Comparison of ENCODE assay signal across 24 cellular contexts in genomic region chr4:40685300-40685699, GRCh38. TPM values are rescaled to one million over a fixed set of nuclear protein-coding genes. Genes with fewer than 3 reads are reported as not detected.
DNase-seq lines count a peak whose midpoint lies in the region; FAIRE-seq and TF ChIP-seq lines count a peak whose summit lies in the region.
"Had no signal": no experiment of that assay in that cellular context is flagged by ENCODE, and none has a peak within 500 bp of the region (broad histone marks: within the 10 kb centered on the region; RNA-seq: fewer than 3 reads in every experiment).

No MANE protein-coding gene starts in this region.

- H3K14ac ChIP-seq in trophoblast cell (ENCODE audit: low read length), result no peak overlapping the region

- no peak overlapping the region for H3K4me3 ChIP-seq in SJCRH30
- no peak overlapping the region for H3K4me3 ChIP-seq in epithelial cell of esophagus (ENCODE audit: low read length)
- no peak overlapping the region for H3K4me3 ChIP-seq in trophoblast cell (ENCODE audit: low read depth, low read length)
- H3K4me3 ChIP-seq: esophagus muscularis mucosa, K562, right lobe of liver, transverse colon had no signal

- no peak overlapping the region for H3K4ac ChIP-seq in trophoblast cell (ENCODE audit: low read depth, low read length)

- FAIRE-seq in H54 (lab: Jason Lieb, UNC), result peak; percentile 53
- FAIRE-seq: G401.6, K562 had no signal

- no peak overlapping the region for H3K4me3 Mint-ChIP-seq in T-helper 2 cell treated with Interferon-gamma antibody and Interleukin-4, amounts not matched to agents 5 μg/mL and 100 μg/mL, for 36 hours
- H3K4me3 Mint-ChIP-seq: activated naive CD8-positive, alpha-beta T cell treated with anti-CD3 and anti-CD28 coated beads for 36 hours; CD4-positive, alpha-beta memory T cell; dendritic cell treated with granulocyte-macrophage colony-stimulating factor and Interleukin-4, amounts not matched to agents 40 ng/mL and 50 ng/mL, for 4 days; nephron progenitor cell; T-helper 1 cell treated with Interleukin-12 subunit alpha and Interleukin-12 subunit beta and Interleukin-4 antibody, amounts not matched to agents 30 μg/mL and 1 μg/mL, for 36 hours had no signal

- no peak for TF ChIP-seq CTCF in epithelial cell of esophagus (IDR thresholded peaks at IDR 0.05; ENCODE audit: insufficient read depth, low read depth, low read length, missing control alignments)

- H4K8ac ChIP-seq in trophoblast cell (ENCODE audit: low read depth, low read length), result no peak overlapping the region

- no peak overlapping the region for H2BK120ac ChIP-seq in trophoblast cell (ENCODE audit: insufficient read depth, low read length, poor library complexity)

- no peaks in the 10 kb centered on the region for H3K27me3 ChIP-seq in SJCRH30
- no peaks in the 10 kb centered on the region for H3K27me3 ChIP-seq in trophoblast cell (ENCODE audit: insufficient read depth, low read length)
- H3K27me3 ChIP-seq: esophagus muscularis mucosa, right lobe of liver, transverse colon had no signal

- H3K27me3 Mint-ChIP-seq in T-helper 2 cell treated with Interferon-gamma antibody and Interleukin-4, amounts not matched to agents 5 μg/mL and 100 μg/mL, for 36 hours (ENCODE audit: low read depth), result no peaks in the 10 kb centered on the region
- H3K27me3 Mint-ChIP-seq: activated naive CD8-positive, alpha-beta T cell treated with anti-CD3 and anti-CD28 coated beads for 36 hours; CD4-positive, alpha-beta memory T cell; dendritic cell treated with granulocyte-macrophage colony-stimulating factor and Interleukin-4, amounts not matched to agents 40 ng/mL and 50 ng/mL, for 4 days had no signal

- H3K36me3 Mint-ChIP-seq in T-helper 2 cell treated with Interferon-gamma antibody and Interleukin-4, amounts not matched to agents 5 μg/mL and 100 μg/mL, for 36 hours (ENCODE audit: low read depth), result peaks cover 2% of the 10 kb centered on the region
- H3K36me3 Mint-ChIP-seq: activated naive CD8-positive, alpha-beta T cell treated with anti-CD3 and anti-CD28 coated beads for 36 hours; CD4-positive, alpha-beta memory T cell had no signal

- H3K9me3 ChIP-seq in SJCRH30 (replicated peaks), result no peaks in the 10 kb centered on the region
- no peaks in the 10 kb centered on the region for H3K9me3 ChIP-seq in trophoblast cell (ENCODE audit: insufficient read depth, low read depth, low read length)
- H3K9me3 ChIP-seq: esophagus muscularis mucosa, right lobe of liver, transverse colon had no signal

- H3K27ac Mint-ChIP-seq in T-helper 2 cell treated with Interferon-gamma antibody and Interleukin-4, amounts not matched to agents 5 μg/mL and 100 μg/mL, for 36 hours, result no peak overlapping the region
- H3K27ac Mint-ChIP-seq: activated naive CD8-positive, alpha-beta T cell treated with anti-CD3 and anti-CD28 coated beads for 36 hours; CD4-positive, alpha-beta memory T cell; nephron progenitor cell; T-helper 1 cell treated with Interleukin-12 subunit alpha and Interleukin-12 subunit beta and Interleukin-4 antibody, amounts not matched to agents 30 μg/mL and 1 μg/mL, for 36 hours had no signal

- DNase-seq in H54 (ENCODE audit: insufficient read length, low spot score) (no peak), SJCRH30 (peak; percentile 40 to 56), epithelial cell of esophagus (ENCODE audit: low read depth) (peak; percentile 51), trophoblast cell (peak; percentile 70 to 80), mucosa of gallbladder (ENCODE audit: low spot score) (no peak), NCI-H2171 treated with DMSO at 0.1 percent for 48 hours (lab: John Stamatoyannopoulos, UW) (no peak)
- DNase-seq in activated CD4-positive, CD25-positive, alpha-beta regulatory T cell treated with anti-CD3 and anti-CD28 coated beads, Interleukin-2, amount 50 U/mL, for 72 hours, result no peak
- DNase-seq in T-helper 2 cell treated with Interferon-gamma antibody and Interleukin-4, amounts not matched to agents 5 μg/mL and 100 μg/mL, for 36 hours (ENCODE audit: low spot score), result no peak
- DNase-seq: activated CD4-positive, alpha-beta T cell treated with anti-CD3 and anti-CD28 coated beads for 4 hours; activated naive CD8-positive, alpha-beta T cell treated with anti-CD3 and anti-CD28 coated beads for 36 hours; activated T-cell treated with anti-CD3 and anti-CD28 coated beads, Interleukin-2, amount 50 U/mL, for 1 hour; CD4-positive, alpha-beta memory T cell; NCI-H1436; NCI-H524 treated with DMSO at 0.1 percent for 48 hours; nephron progenitor cell; right lobe of liver; stimulated activated CD4-positive, alpha-beta T cell treated with anti-CD3 and anti-CD28 coated beads, Interleukin-2, amount 100 ng/mL, for 48 hours; transverse colon had no signal

- H3K4me2 ChIP-seq in trophoblast cell (ENCODE audit: low read length), result no peak overlapping the region

- H3K4me1 ChIP-seq in SJCRH30 (peaks cover 12% of the 10 kb centered on the region), trophoblast cell (ENCODE audit: control insufficient read depth in 1 of 2, insufficient read depth in 2 of 2, low read length in 2 of 2) (peaks cover 0 to 8% of the 10 kb centered on the region in 2 experiments)
- H3K4me1 ChIP-seq: esophagus muscularis mucosa, transverse colon had no signal

- no peaks in the 10 kb centered on the region for H3K9me3 Mint-ChIP-seq in T-helper 2 cell treated with Interferon-gamma antibody and Interleukin-4, amounts not matched to agents 5 μg/mL and 100 μg/mL, for 36 hours
- H3K9me3 Mint-ChIP-seq: CD4-positive, alpha-beta memory T cell; dendritic cell treated with granulocyte-macrophage colony-stimulating factor and Interleukin-4, amounts not matched to agents 40 ng/mL and 50 ng/mL, for 4 days; nephron progenitor cell; T-helper 1 cell treated with Interleukin-12 subunit alpha and Interleukin-12 subunit beta and Interleukin-4 antibody, amounts not matched to agents 30 μg/mL and 1 μg/mL, for 36 hours had no signal

- H2AK5ac ChIP-seq in trophoblast cell (ENCODE audit: low read length), result no peak overlapping the region

- H3K27ac ChIP-seq in SJCRH30 (no peak overlapping the region), trophoblast cell (ENCODE audit: low read depth, low read length) (no peak overlapping the region)
- H3K27ac ChIP-seq: esophagus muscularis mucosa, right lobe of liver, transverse colon had no signal

- no peak overlapping the region for H3K9ac ChIP-seq in trophoblast cell (ENCODE audit: low read length)

- H3K18ac ChIP-seq in trophoblast cell (ENCODE audit: low read length), result no peak overlapping the region

- no peak for TF ChIP-seq POLR2A in H54 (IDR thresholded peaks at IDR 0.05; ENCODE audit: low read depth, low read length)

- H3K23ac ChIP-seq in trophoblast cell (ENCODE audit: low read length), result no peak overlapping the region

- no peaks in the 10 kb centered on the region for H3K79me2 ChIP-seq in trophoblast cell (ENCODE audit: control insufficient read depth, insufficient read depth, low read length, poor library complexity)

- no peak overlapping the region for H2AFZ ChIP-seq in trophoblast cell (ENCODE audit: insufficient read depth, low read length, poor library complexity)

- H4K12ac ChIP-seq in trophoblast cell (ENCODE audit: low read depth, low read length), result no peak overlapping the region

- H2BK12ac ChIP-seq in trophoblast cell (ENCODE audit: low read length), result no peak overlapping the region

- no peaks in the 10 kb centered on the region for H3K79me1 ChIP-seq in trophoblast cell (ENCODE audit: low read length)

- H3K36me3 ChIP-seq in SJCRH30, result no peaks in the 10 kb centered on the region
- H3K36me3 ChIP-seq in trophoblast cell (ENCODE audit: control insufficient read depth in 1 of 2, insufficient read depth in 2 of 2, low read length in 2 of 2), result no peaks in the 10 kb centered on the region
- H3K36me3 ChIP-seq: esophagus muscularis mucosa, right lobe of liver, transverse colon had no signal

- H4K91ac ChIP-seq in trophoblast cell (ENCODE audit: low read depth, low read length), result no peak overlapping the region

- WGBS in trophoblast cell (ENCODE audit: extremely low coverage, insufficient coverage, insufficient read length), result no CpG with 5 or more reads among the region's 3 CpGs

- H2BK5ac ChIP-seq in trophoblast cell (ENCODE audit: low read depth, low read length, poor library complexity), result no peak overlapping the region

- H3K4me1 Mint-ChIP-seq in T-helper 2 cell treated with Interferon-gamma antibody and Interleukin-4, amounts not matched to agents 5 μg/mL and 100 μg/mL, for 36 hours (ENCODE audit: low read depth), result peaks cover 33% of the 10 kb centered on the region
- H3K4me1 Mint-ChIP-seq: CD4-positive, alpha-beta memory T cell had no signal

RNA-seq across cellular contexts. Expression of gene RBM47, which starts 55.6 kb away (rescaled TPM):
- not detected in 2 replicates for total RNA-seq in SJCRH30 (2014; rRNA removed; shearing (Covaris generic))
- 45.7 and 49.2 TPM in 2 replicates for polyA plus RNA-seq in trophoblast cell (2013)
- 143 TPM for total RNA-seq in mucosa of gallbladder
- total RNA-seq: lung microvascular endothelial cell had no signal

Comparison
In these comparisons a context has a peak if more than half of its experiments do, and no peak if none do; other contexts are left out.
1. DNase-seq: peak in SJCRH30 (2 of 2), epithelial cell of esophagus (single experiment) and trophoblast cell (2 of 2); none in H54 (single experiment), mucosa of gallbladder (single experiment), activated CD4-positive, CD25-positive, alpha-beta regulatory T cell treated with anti-CD3 and anti-CD28 coated beads, Interleukin-2, amount 50 U/mL, for 72 hours (single experiment), T-helper 2 cell treated with Interferon-gamma antibody and Interleukin-4, amounts not matched to agents 5 μg/mL and 100 μg/mL, for 36 hours (single experiment) and NCI-H2171 treated with DMSO at 0.1 percent for 48 hours (single experiment).
2. RNA of gene RBM47, which starts 55.6 kb away (total RNA-seq): 143 TPM in mucosa of gallbladder (single experiment); not detected in SJCRH30; every median in the first group is over 100 times any median in the second.